8 cellular contexts compared by ENCODE assay signal in genomic region chr6:32177182-32177787, GRCh38. TPM values are rescaled to one million over a fixed set of nuclear protein-coding genes. Genes with fewer than 3 reads are reported as not detected.
DNase-seq lines count a peak whose midpoint lies in the region; ATAC-seq and TF ChIP-seq lines count a peak whose summit lies in the region.

No MANE protein-coding gene starts in this region.

- no peaks in the 10 kb centered on the region for H3K27me3 ChIP-seq in CD4-positive, alpha-beta T cell (ENCODE audit: control insufficient read depth, insufficient read depth, low read length)
- H3K27me3 ChIP-seq in adipocyte (replicated peaks; ENCODE audit: control insufficient read depth, insufficient read depth, low read length) = no peaks in the 10 kb centered on the region

- CTCF ChIA-PET in CD4-positive, alpha-beta T cell (lab: Charles Lee) = interaction anchor here (0.9 to 2.8 kb wide), 2 partner anchors 18 to 48 kb away, joined by 3 to 14 read pairs; no protein-coding TSS in a partner anchor

- H3K4me1 ChIP-seq in adipocyte (ENCODE audit: control insufficient read depth, insufficient read depth, low read length) = peaks cover 35% of the 10 kb centered on the region

- POLR2A ChIA-PET in CD4-positive, alpha-beta T cell (lab: Charles Lee) = interaction anchor here (0.9 to 8.1 kb wide), 9 partner anchors 8 to 795 kb away, joined by 3 to 242 read pairs (median 4); partner anchors contain the start of genes ATF6B, BAG6, FKBPL and GPSM3

- no peaks in the 10 kb centered on the region for H3K9me3 ChIP-seq in CD4-positive, alpha-beta T cell (ENCODE audit: control insufficient read depth, low read length)
- no peaks in the 10 kb centered on the region for H3K9me3 ChIP-seq in adipocyte (ENCODE audit: control insufficient read depth, low read length)
- no peaks in the 10 kb centered on the region for H3K9me3 ChIP-seq in iPS-18c (ENCODE audit: control insufficient read depth, insufficient read depth, low read length)

- in situ Hi-C loops in G401 (cut with HindIII; ENCODE audit: low sequenced_read_pairs) = no loop called here

- intact Hi-C loops in CD4-positive, alpha-beta T cell (cut with DNase I, micrococcal nuclease) = loop anchor here (1.0 to 10.0 kb wide), 3 partner anchors 47 to 220 kb away; partner anchors contain the start of genes FKBPL (in 2 of the 2), DXO (in 1 of the 2), NELFE (in 1 of the 2) and SKIC2 (in 1 of the 2)

- no peaks in the 10 kb centered on the region for H3K27me3 Mint-ChIP-seq in CD4-positive, alpha-beta T cell

- TF ChIP-seq CTCF in CD4-positive, alpha-beta T cell (IDR thresholded peaks at IDR 0.05) = no peak

- H3K27ac ChIP-seq in CD4-positive, alpha-beta T cell (ENCODE audit: low read depth, low read length) = peak overlapping the region; percentile 93

- H3K4me3 Mint-ChIP-seq in CD4-positive, alpha-beta T cell = peak overlapping the region; percentile 91

- H3K4me1 Mint-ChIP-seq in CD4-positive, alpha-beta T cell (ENCODE audit: low read depth) = peaks cover 71% of the 10 kb centered on the region

- peak; percentile 8 for ATAC-seq in CD4-positive, alpha-beta T cell (ENCODE audit: poor library complexity)
- peak; percentile 0 for ATAC-seq in GM21825 (IDR thresholded peaks at IDR 0.05; ENCODE audit: unreplicated experiment)

- peak overlapping the region; percentile 92 for H3K9ac ChIP-seq in adipocyte (ENCODE audit: low read length)

- peak overlapping the region; percentile 85 for H3K27ac Mint-ChIP-seq in CD4-positive, alpha-beta T cell

- H3K4me3 ChIP-seq in adipocyte (ENCODE audit: low read length) (peak overlapping the region; percentile 97), iPS-18c (ENCODE audit: insufficient read depth, low read depth, low read length) (peak overlapping the region; percentile 89)

- no peaks in the 10 kb centered on the region for H3K9me3 Mint-ChIP-seq in CD4-positive, alpha-beta T cell

- H3K36me3 Mint-ChIP-seq in CD4-positive, alpha-beta T cell (ENCODE audit: low read depth) = peaks cover 46% of the 10 kb centered on the region

- H3K36me3 ChIP-seq in adipocyte (ENCODE audit: control insufficient read depth, insufficient read depth, low read length, severe bottlenecking) = peaks cover 20% of the 10 kb centered on the region

- DNase-seq in CD4-positive, alpha-beta T cell = peak in 4 of 10 experiments; percentile 27 to 42 (median 36)
- DNase-seq in NCI-H69 (lab: John Stamatoyannopoulos, UW) (peak; percentile 90), adipocyte (ENCODE audit: low read depth) (no peak), G401 (ENCODE audit: low spot score) (no peak), H4 (ENCODE audit: low spot score) (no peak)
- DNase-seq in stimulated activated CD8-positive, alpha-beta memory T cell treated with anti-CD3 and anti-CD28 coated beads, Interleukin-4, amount 100 ng/mL, for 48 hours = peak; percentile 61

RNA-seq across cellular contexts. Expression of gene RNF5, which starts 0.9 kb away (rescaled TPM):
- 1 to 10 TPM; 9.6 to 9.9 TPM for total RNA-seq in CD4-positive, alpha-beta T cell
- total RNA-seq in G401 (2014; rRNA removed; shearing (Covaris generic)) = 122 and 128 TPM in 2 replicates
- 55.7 and 56.9 TPM in 2 replicates for total RNA-seq in H4 (2014; rRNA removed; shearing (Covaris generic))

RNA-seq across cellular contexts. Expression of gene AGPAT1, which starts 1.4 kb away (rescaled TPM):
- 10 to 100 TPM; 13.2 to 13.3 TPM for total RNA-seq in CD4-positive, alpha-beta T cell
- 75.4 and 80.4 TPM in 2 replicates for total RNA-seq in G401 (2014; rRNA removed; shearing (Covaris generic))
- total RNA-seq in H4 (2014; rRNA removed; shearing (Covaris generic)) = 45.6 and 51.3 TPM in 2 replicates

RNA-seq across cellular contexts. Expression of gene AGER, which starts 6.8 kb away (rescaled TPM):
- 10 to 100 TPM; 23.5 to 27.0 TPM for total RNA-seq in CD4-positive, alpha-beta T cell
- total RNA-seq in G401 (2014; rRNA removed; shearing (Covaris generic)) = 3.8 and 17.4 TPM in 2 replicates
- 0.41 TPM in 1 of 2 replicates, not detected in the other for total RNA-seq in H4 (2014; rRNA removed; shearing (Covaris generic))

RNA-seq across cellular contexts. Expression of gene PBX2, which starts 12.7 kb away (rescaled TPM):
- 10 to 100 TPM; 62.0 to 65.6 TPM for total RNA-seq in CD4-positive, alpha-beta T cell
- total RNA-seq in G401 (2014; rRNA removed; shearing (Covaris generic)) = 109 and 123 TPM in 2 replicates
- total RNA-seq in H4 (2014; rRNA removed; shearing (Covaris generic)) = 14.3 and 17.4 TPM in 2 replicates

RNA-seq across cellular contexts. Expression of gene EGFL8, which starts 12.9 kb away (rescaled TPM):
- 10 to 100 TPM; 13.1 to 13.8 TPM for total RNA-seq in CD4-positive, alpha-beta T cell
- total RNA-seq in G401 (2014; rRNA removed; shearing (Covaris generic)) = 12.9 and 16.5 TPM in 2 replicates
- 0.43 and 1.7 TPM in 2 replicates for total RNA-seq in H4 (2014; rRNA removed; shearing (Covaris generic))

Comparison
In these comparisons a context has a peak if more than half of its experiments do, and no peak if none do; other contexts are left out.
1. DNase-seq: peak in NCI-H69 (single experiment) and stimulated activated CD8-positive, alpha-beta memory T cell treated with anti-CD3 and anti-CD28 coated beads, Interleukin-4, amount 100 ng/mL, for 48 hours (single experiment); none in adipocyte (single experiment), G401 (single experiment) and H4 (single experiment).